16 cellular contexts compared by ENCODE assay signal in genomic region chr10:36266923-36267322, GRCh38.
A peak's percentile ranks its signal among the peaks of the same experiment; 100 is the strongest.
DNase-seq lines count a peak whose midpoint lies in the region; ATAC-seq and TF ChIP-seq lines count a peak whose summit lies in the region.
"Had no signal": no experiment of that assay in that cellular context is flagged by ENCODE, and none has a peak within 500 bp of the region (broad histone marks: within the 10 kb centered on the region; RNA-seq: fewer than 3 reads in every experiment).

No MANE protein-coding gene starts in this region.

- H3K27ac Mint-ChIP-seq in immature natural killer cell, result no peak overlapping the region
- H3K27ac Mint-ChIP-seq: HFFc6; T-helper 1 cell treated with Interleukin-12 subunit alpha and Interleukin-12 subunit beta and Interleukin-4 antibody, amounts not matched to agents 30 μg/mL and 1 μg/mL, for 36 hours had no signal

- H3K27me3 ChIP-seq in DND-41 (ENCODE audit: insufficient read depth, low read length, poor library complexity) (no peaks in the 10 kb centered on the region), mammary epithelial cell (ENCODE audit: insufficient read depth, low read length) (no peaks in the 10 kb centered on the region), mesendoderm (ENCODE audit: insufficient read depth, low read length, poor library complexity) (no peaks in the 10 kb centered on the region)
- H3K27me3 ChIP-seq: BLaER1 treated with 17β-estradiol and CSF1 and Interleukin-3, amounts not matched to agents 10 nM and 100 nM had no signal

- in situ Hi-C loops in mammary epithelial cell (cut with MboI; ENCODE audit: low sequenced_read_pairs in 2 of 2), result no loop called here

- H3K23ac ChIP-seq in mesendoderm (ENCODE audit: low read length), result no peak overlapping the region

- H3K4me3 Mint-ChIP-seq in immature natural killer cell, result no peak overlapping the region
- H3K4me3 Mint-ChIP-seq: HFFc6; T-helper 1 cell treated with Interleukin-12 subunit alpha and Interleukin-12 subunit beta and Interleukin-4 antibody, amounts not matched to agents 30 μg/mL and 1 μg/mL, for 36 hours had no signal

- H2BK120ac ChIP-seq in mesendoderm (ENCODE audit: low read depth, low read length), result no peak overlapping the region

- H3K4me2 ChIP-seq in DND-41 (ENCODE audit: insufficient read depth, low read length) (no peak overlapping the region), mammary epithelial cell (ENCODE audit: insufficient read depth, low read depth, low read length) (peak overlapping the region; percentile 10), mesendoderm (ENCODE audit: low read length) (no peak overlapping the region)

- no peak for DNase-seq in DND-41
- peak; percentile 54 for DNase-seq in HT1080 (ENCODE audit: low read depth)
- peak; percentile 82 for DNase-seq in mammary epithelial cell
- DNase-seq in mesendoderm, result peak; percentile 28
- DNase-seq in NCI-H1105 (lab: John Stamatoyannopoulos, UW), result no peak
- DNase-seq in immature natural killer cell, result no peak
- DNase-seq: DMS 273 treated with DMSO at 0.1 percent for 48 hours, HFFc6, NCI-H1417 treated with DMSO at 0.1 percent for 48 hours, NCI-H2029 treated with DMSO at 0.1 percent for 48 hours, NCI-H226, NCI-H82 had no signal

- ATAC-seq in DND-41 (ENCODE audit: insufficient read depth, low read depth) (no peak), HG03108 (IDR thresholded peaks at IDR 0.05; ENCODE audit: unreplicated experiment) (no peak)
- ATAC-seq: HepG2 had no signal

- no peaks in the 10 kb centered on the region for H3K79me2 ChIP-seq in DND-41 (ENCODE audit: insufficient read depth, low read length)
- no peaks in the 10 kb centered on the region for H3K79me2 ChIP-seq in mammary epithelial cell (ENCODE audit: insufficient read depth, low read length)
- H3K79me2 ChIP-seq in mesendoderm (ENCODE audit: control insufficient read depth, insufficient read depth, low read length), result no peaks in the 10 kb centered on the region

- H3K4me3 ChIP-seq in DND-41 (ENCODE audit: low read depth in 1 of 2, low read length in 2 of 2) (no peak overlapping the region), mammary epithelial cell (replicated peaks in 1 of 3; ENCODE audit: insufficient read depth in 1 of 3, low read depth in 2 of 3, low read length in 3 of 3) (no peak overlapping the region), mesendoderm (ENCODE audit: low read length) (no peak overlapping the region)
- H3K4me3 ChIP-seq: BLaER1 treated with 17β-estradiol and CSF1 and Interleukin-3, amounts not matched to agents 10 nM and 100 nM had no signal

- H3K9me3 Mint-ChIP-seq in immature natural killer cell, result peaks cover 0 to 22% (median 4%) of the 10 kb centered on the region in 6 donors

- no peak overlapping the region for H3K4ac ChIP-seq in mesendoderm (ENCODE audit: low read depth, low read length)

- no peaks in the 10 kb centered on the region for H4K20me1 ChIP-seq in DND-41 (ENCODE audit: insufficient read depth, low read length)
- H4K20me1 ChIP-seq in mammary epithelial cell (ENCODE audit: insufficient read depth, low read length), result no peaks in the 10 kb centered on the region
- H4K20me1 ChIP-seq: BLaER1 treated with 17β-estradiol and CSF1 and Interleukin-3, amounts not matched to agents 10 nM and 100 nM had no signal

- H3K27ac ChIP-seq in DND-41 (ENCODE audit: low read length) (no peak overlapping the region), mammary epithelial cell (ENCODE audit: insufficient read depth, low read depth, low read length) (peak overlapping the region; percentile 8), mesendoderm (ENCODE audit: low read depth, low read length) (no peak overlapping the region)
- H3K27ac ChIP-seq: BLaER1 treated with 17β-estradiol and CSF1 and Interleukin-3, amounts not matched to agents 10 nM and 100 nM had no signal

- peak overlapping the region; percentile 11; the same call in 1 of the 2 replicates for H2AFZ ChIP-seq in DND-41 (ENCODE audit: low read depth, low read length)
- peak overlapping the region; percentile 76 for H2AFZ ChIP-seq in mammary epithelial cell (ENCODE audit: low read depth, low read length)

- TF ChIP-seq CTCF in DND-41 (IDR thresholded peaks at IDR 0.05; ENCODE audit: borderline replicate concordance, extremely low read depth, low read length, poor library complexity, severe bottlenecking) (no peak), mammary epithelial cell (conservative IDR thresholded peaks at IDR 0.05 in 1 of 2, IDR thresholded peaks at IDR 0.05 in 1 of 2; ENCODE audit: extremely low read depth in 1 of 2, insufficient read depth in 1 of 2, low read depth in 1 of 2, low read length in 2 of 2) (no peak)

- H3K36me3 Mint-ChIP-seq in immature natural killer cell, result no peaks in the 10 kb centered on the region

- H2AK5ac ChIP-seq in mesendoderm (ENCODE audit: low read length), result no peak overlapping the region

- BruUV-seq in mammary epithelial cell (replicated peaks; lab: Mats Ljungman, UMichigan), result no TSS peak

- H3K9me3 ChIP-seq in DND-41 (ENCODE audit: insufficient read depth, low read length, severe bottlenecking), result no peaks in the 10 kb centered on the region
- H3K9me3 ChIP-seq in mammary epithelial cell (replicated peaks; ENCODE audit: insufficient read depth, low read length), result no peaks in the 10 kb centered on the region
- H3K9me3 ChIP-seq: BLaER1 treated with 17β-estradiol and CSF1 and Interleukin-3, amounts not matched to agents 10 nM and 100 nM had no signal

- no peaks in the 10 kb centered on the region for H3K4me1 Mint-ChIP-seq in immature natural killer cell

- WGBS in mammary epithelial cell (ENCODE audit: low coverage, missing lambda C conversion rate), result 89% methylated on average over 1 of the region's 1 CpG
- WGBS in mesendoderm (ENCODE audit: extremely low coverage, insufficient coverage, low lambda C conversion rate), result no CpG with 5 or more reads among the region's 1 CpG

- H2BK15ac ChIP-seq in mesendoderm (replicated peaks; ENCODE audit: low read depth), result no peak overlapping the region

- peaks cover 0 to 8% (median 4%) of the 10 kb centered on the region in 3 donors for H3K27me3 Mint-ChIP-seq in immature natural killer cell (ENCODE audit: low read depth in 3 of 3)

- H4K8ac ChIP-seq in mesendoderm (ENCODE audit: low read depth, low read length), result no peak overlapping the region

- H3K36me3 ChIP-seq in DND-41 (ENCODE audit: insufficient read depth, low read length) (no peaks in the 10 kb centered on the region), mammary epithelial cell (ENCODE audit: insufficient read depth, low read length) (no peaks in the 10 kb centered on the region), mesendoderm (ENCODE audit: control insufficient read depth, insufficient read depth, low read length) (no peaks in the 10 kb centered on the region)
- H3K36me3 ChIP-seq: BLaER1 treated with 17β-estradiol and CSF1 and Interleukin-3, amounts not matched to agents 10 nM and 100 nM had no signal

- H2BK5ac ChIP-seq in mesendoderm (ENCODE audit: low read length), result no peak overlapping the region

- H3K9ac ChIP-seq in DND-41 (ENCODE audit: low read depth, low read length), result no peak overlapping the region
- H3K9ac ChIP-seq in mammary epithelial cell (ENCODE audit: insufficient read depth, low read length), result no peak overlapping the region
- H3K9ac ChIP-seq in mesendoderm (ENCODE audit: low read length), result no peak overlapping the region
- H3K9ac ChIP-seq: BLaER1 treated with 17β-estradiol and CSF1 and Interleukin-3, amounts not matched to agents 10 nM and 100 nM had no signal

- H3K79me1 ChIP-seq in mesendoderm (ENCODE audit: low read length), result no peaks in the 10 kb centered on the region

- CTCF ChIA-PET in mammary epithelial cell (lab: Charles Lee; ENCODE audit: low non-redundant PET), result no interaction called here

- dilution Hi-C loops in mammary epithelial cell (cut with HindIII; ENCODE audit: low sequenced_read_pairs), result no loop called here

- peak overlapping the region; percentile 51 for H3K18ac ChIP-seq in mesendoderm (ENCODE audit: low read length)

- no peak overlapping the region for H3K56ac ChIP-seq in mesendoderm (ENCODE audit: low read length)

- no peak overlapping the region for H4K5ac ChIP-seq in mesendoderm (ENCODE audit: low read length)

- H3K4me1 ChIP-seq in DND-41 (ENCODE audit: insufficient read depth, low read length) (no peaks in the 10 kb centered on the region), mammary epithelial cell (ENCODE audit: insufficient read depth, low read length) (peaks cover 10% of the 10 kb centered on the region), mesendoderm (ENCODE audit: control insufficient read depth, low read depth, low read length) (no peaks in the 10 kb centered on the region)

- intact Hi-C loops in mammary epithelial cell (cut with micrococcal nuclease), result no loop called here

Comparison
In these comparisons a context has a peak if more than half of its experiments do, and no peak if none do; other contexts are left out.
1. DNase-seq: peak in HT1080 (single experiment), mammary epithelial cell (single experiment) and mesendoderm (single experiment); none in DND-41 (single experiment), NCI-H1105 (single experiment) and immature natural killer cell (0 of 3).